Comparison of ENCODE assay signal across 7 cellular contexts in the genomic region with DNA sequence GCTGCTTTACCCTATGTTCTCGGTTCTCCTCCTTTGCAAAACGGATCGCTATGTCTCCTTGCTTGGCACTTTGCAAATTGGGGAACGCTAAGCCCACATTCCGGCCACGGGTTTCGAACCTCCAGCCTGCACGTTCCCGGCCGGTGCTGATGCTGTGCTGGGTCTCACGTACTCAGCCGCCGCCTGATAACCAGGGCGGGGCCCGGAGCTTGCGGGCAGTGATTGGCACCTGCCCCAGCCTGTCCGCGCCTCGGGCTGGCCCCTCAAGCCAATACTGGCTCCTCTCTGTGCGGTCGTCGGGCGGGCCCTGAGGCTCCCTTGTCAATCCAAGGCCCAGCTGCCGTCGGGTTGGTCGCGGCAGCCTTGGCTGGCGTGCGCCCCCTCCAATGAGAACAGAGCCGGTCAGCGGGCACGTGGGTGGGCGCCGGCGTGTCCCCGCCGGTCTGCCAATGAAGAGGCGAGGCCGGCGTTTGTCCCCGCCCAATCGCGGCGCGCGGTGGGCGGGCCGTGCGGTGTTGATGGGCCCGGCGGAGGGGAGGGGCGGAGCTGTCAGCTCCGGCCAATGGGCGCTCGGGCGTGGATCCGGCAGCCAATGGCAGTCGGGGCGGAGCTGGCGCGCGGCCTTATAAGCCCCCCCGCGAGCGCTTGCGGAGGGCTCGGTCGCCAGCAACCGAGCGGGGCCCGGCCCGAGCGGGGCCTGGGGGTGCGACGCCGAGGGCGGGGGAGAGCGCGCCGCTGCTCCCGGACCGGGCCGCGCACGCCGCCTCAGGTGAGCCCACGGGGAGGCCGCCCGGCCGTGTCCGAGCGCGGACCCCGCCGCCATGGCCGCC. TPM values are rescaled to one million over a fixed set of nuclear protein-coding genes. Genes with fewer than 3 reads are reported as not detected.
A peak's percentile ranks its signal among the peaks of the same experiment; 100 is the strongest.
DNase-seq lines count a peak whose midpoint lies in the region; ATAC-seq, FAIRE-seq and TF ChIP-seq lines count a peak whose summit lies in the region.

A gene (plus strand): TSS at position 652 of the 830 bp plus-strand sequence. CDS start 63,778 bp downstream, outside the sequence.

- peaks cover 2% of the 10 kb centered on the region for H3K36me3 Mint-ChIP-seq in astrocyte (ENCODE audit: low read depth, unreplicated experiment)

- H3K9ac ChIP-seq in astrocyte (ENCODE audit: low read length) = peak within 1 kb of the TSS; percentile 80

- no peaks in the 10 kb centered on the region for H3K27me3 ChIP-seq in astrocyte (ENCODE audit: insufficient read depth, low read length)

- peak within 1 kb of the TSS; percentile 29 for H3K27ac ChIP-seq in astrocyte (ENCODE audit: low read depth, low read length)

- no peak for FAIRE-seq in astrocyte (lab: Jason Lieb, UNC)

- H3K4me3 Mint-ChIP-seq in astrocyte (ENCODE audit: unreplicated experiment) = peak within 1 kb of the TSS; percentile 91

- peak within 1 kb of the TSS; percentile 76 for H3K4me3 ChIP-seq in astrocyte (ENCODE audit: insufficient read depth, low read depth, low read length)

- H3K79me2 ChIP-seq in astrocyte (ENCODE audit: insufficient read depth, low read length) = peaks cover 43% of the 10 kb centered on the region

- no peaks in the 10 kb centered on the region for H3K9me3 Mint-ChIP-seq in astrocyte (ENCODE audit: unreplicated experiment)

- H3K27ac Mint-ChIP-seq in astrocyte (ENCODE audit: unreplicated experiment) = peak within 1 kb of the TSS; percentile 80

- no peaks in the 10 kb centered on the region for H3K27me3 Mint-ChIP-seq in astrocyte (ENCODE audit: low read depth, unreplicated experiment)

- H3K4me1 ChIP-seq in astrocyte (ENCODE audit: insufficient read depth, low read length) = peaks cover 36% of the 10 kb centered on the region

- no peak for TF ChIP-seq CTCF in astrocyte (IDR thresholded peaks at IDR 0.05; ENCODE audit: insufficient read depth, low read depth, low read length)

- TF ChIP-seq POLR2A in GM18505 (IDR thresholded peaks at IDR 0.05; ENCODE audit: borderline replicate concordance, extremely low read depth, insufficient read depth, insufficient read length) = peak; percentile 95

- ATAC-seq in GM18505 (IDR thresholded peaks at IDR 0.05; ENCODE audit: unreplicated experiment) (peak; percentile 85), HG02973 (IDR thresholded peaks at IDR 0.05; ENCODE audit: unreplicated experiment) (peak; percentile 81)

- peaks cover 16% of the 10 kb centered on the region for H3K4me1 Mint-ChIP-seq in astrocyte (ENCODE audit: low read depth, unreplicated experiment)

- H3K9me3 ChIP-seq in astrocyte (ENCODE audit: insufficient read depth, low read depth, low read length) = no peaks in the 10 kb centered on the region

- H3K4me2 ChIP-seq in astrocyte (ENCODE audit: low read length) = peak within 1 kb of the TSS; percentile 95

- H3K36me3 ChIP-seq in astrocyte (ENCODE audit: insufficient read depth, low read length) = no peaks in the 10 kb centered on the region

- H4K20me1 ChIP-seq in astrocyte (ENCODE audit: insufficient read depth, low read length) = peaks cover 42% of the 10 kb centered on the region

- DNase-seq in NCI-H2029 (lab: John Stamatoyannopoulos, UW) (peak; percentile 99), T-helper 22 cell (ENCODE audit: low read depth) (peak; percentile 99), astrocyte (ENCODE audit: low read depth) (peak; percentile 98), hepatic stellate cell (ENCODE audit: low spot score) (peak; percentile 100), retina (peak; percentile 100)

- H2AFZ ChIP-seq in astrocyte (ENCODE audit: low read depth, low read length) = peak within 1 kb of the TSS; percentile 64

RNA-seq across cellular contexts. Expression of the gene that starts here (rescaled TPM):
- 55.2 and 61.4 TPM in 2 replicates for total RNA-seq in astrocyte

Comparison
In these comparisons a context has a peak if more than half of its experiments do, and no peak if none do; other contexts are left out.
1. Peak in every context shown above with its lines: DNase-seq, ATAC-seq, H3K4me3 ChIP-seq and H3K27ac ChIP-seq.